Comparison of ENCODE assay signal across 7 cellular contexts in genomic region chr2:96241901-96242611, GRCh38. TPM values are rescaled to one million over a fixed set of nuclear protein-coding genes. Genes with fewer than 3 reads are reported as not detected.
DNase-seq lines count a peak whose midpoint lies in the region; ATAC-seq and TF ChIP-seq lines count a peak whose summit lies in the region.

No MANE protein-coding gene starts in this region.

- peaks cover 0 to 23% of the 10 kb centered on the region in 2 donors for H3K36me3 Mint-ChIP-seq in activated naive CD4-positive, alpha-beta T cell treated with anti-CD3 and anti-CD28 coated beads, Interleukin-2, amount 50 U/mL, for 72 hours

- DNase-seq in RPMI7951 (ENCODE audit: low read depth): peak; percentile 88
- DNase-seq in activated naive CD4-positive, alpha-beta T cell treated with anti-CD3 and anti-CD28 coated beads, Interleukin-2, amount 50 U/mL, for 72 hours (ENCODE audit: low spot score in 2 of 2): peak; percentile 55 to 71
- DNase-seq in right atrium auricular region (ENCODE audit: low spot score): no peak
- peak; percentile 13 to 17 for DNase-seq in stimulated activated CD8-positive, alpha-beta memory T cell treated with anti-CD3 and anti-CD28 coated beads, Interleukin-2, amount 100 ng/mL, for 1 hour (ENCODE audit: low read depth in 2 of 2)
- DNase-seq in SW 1271 (lab: John Stamatoyannopoulos, UW): no peak

- peaks cover 0 to 11% of the 10 kb centered on the region in 2 donors for H3K4me1 ChIP-seq in right atrium auricular region

- TF ChIP-seq CTCF in right atrium auricular region (IDR thresholded peaks at IDR 0.05): no peak

- H3K9me3 Mint-ChIP-seq in activated naive CD4-positive, alpha-beta T cell treated with anti-CD3 and anti-CD28 coated beads, Interleukin-2, amount 50 U/mL, for 72 hours: peaks cover 0 to 7% of the 10 kb centered on the region in 2 donors

- peak overlapping the region; percentile 96 for H3K27ac Mint-ChIP-seq in activated naive CD4-positive, alpha-beta T cell treated with anti-CD3 and anti-CD28 coated beads, Interleukin-2, amount 50 U/mL, for 72 hours

- peak overlapping the region; percentile 42 to 51 for H3K27ac ChIP-seq in right atrium auricular region

- no peaks in the 10 kb centered on the region for H3K36me3 ChIP-seq in right atrium auricular region

- no peak overlapping the region for H3K4me3 ChIP-seq in right atrium auricular region

- ATAC-seq in GM18861 (IDR thresholded peaks at IDR 0.05; ENCODE audit: unreplicated experiment): peak; percentile 83
- ATAC-seq in HG02938 (IDR thresholded peaks at IDR 0.05; ENCODE audit: unreplicated experiment): peak; percentile 91
- peak; percentile 93 to 98 for ATAC-seq in activated naive CD4-positive, alpha-beta T cell treated with anti-CD3 and anti-CD28 coated beads, Interleukin-2, amount 50 U/mL, for 72 hours

- H3K9me3 ChIP-seq in right atrium auricular region: no peaks in the 10 kb centered on the region

- H3K27me3 ChIP-seq in right atrium auricular region: no peaks in the 10 kb centered on the region

RNA-seq across cellular contexts. Expression of gene TMEM127, which starts 23.7 kb away (rescaled TPM):
- 21.3 and 23.5 TPM in 2 replicates for total RNA-seq in RPMI7951 (2014; rRNA removed; shearing (Covaris generic))
- total RNA-seq in activated naive CD4-positive, alpha-beta T cell treated with anti-CD3 and anti-CD28 coated beads, Interleukin-2, amount 50 U/mL, for 72 hours: 10 to 100 TPM; 16.5 to 17.6 TPM
- total RNA-seq in right atrium auricular region: 10 to 100 TPM; 88.9 to 95.2 TPM

RNA-seq across cellular contexts. Expression of gene CIAO1, which starts 24.0 kb away (rescaled TPM):
- 116 and 147 TPM in 2 replicates for total RNA-seq in RPMI7951 (2014; rRNA removed; shearing (Covaris generic))
- 10 to 100 TPM; 71.5 to 82.9 TPM for total RNA-seq in activated naive CD4-positive, alpha-beta T cell treated with anti-CD3 and anti-CD28 coated beads, Interleukin-2, amount 50 U/mL, for 72 hours
- total RNA-seq in right atrium auricular region: 10 to 100 TPM; 77.0 to 79.7 TPM

RNA-seq across cellular contexts. Expression of gene STARD7, which starts 33.4 kb away (rescaled TPM):
- 131 and 142 TPM in 2 replicates for total RNA-seq in RPMI7951 (2014; rRNA removed; shearing (Covaris generic))
- 100 to 1,000 TPM in 1 of 2 donors, 10 to 100 TPM in 1; 82.9 to 159 TPM for total RNA-seq in activated naive CD4-positive, alpha-beta T cell treated with anti-CD3 and anti-CD28 coated beads, Interleukin-2, amount 50 U/mL, for 72 hours
- 100 to 1,000 TPM; 128 to 163 TPM for total RNA-seq in right atrium auricular region

Comparison
In these comparisons a context has a peak if more than half of its experiments do, and no peak if none do; other contexts are left out.
1. DNase-seq: peak in RPMI7951 (single experiment), activated naive CD4-positive, alpha-beta T cell treated with anti-CD3 and anti-CD28 coated beads, Interleukin-2, amount 50 U/mL, for 72 hours (2 of 2) and stimulated activated CD8-positive, alpha-beta memory T cell treated with anti-CD3 and anti-CD28 coated beads, Interleukin-2, amount 100 ng/mL, for 1 hour (2 of 2); none in right atrium auricular region (single experiment) and SW 1271 (0 of 2).
2. Peak in every context shown above with its lines, with median percentiles within 50 percentile points of each other: ATAC-seq.